ENCODE assay signal across 9 cellular contexts in genomic region chr19:10010247-10010691, GRCh38. TPM values are rescaled to one million over a fixed set of nuclear protein-coding genes. Genes with fewer than 3 reads are reported as not detected.
A peak's percentile ranks its signal among the peaks of the same experiment; 100 is the strongest.
DNase-seq lines count a peak whose midpoint lies in the region; ATAC-seq lines count a peak whose summit lies in the region.
"Had no signal": no experiment of that assay in that cellular context is flagged by ENCODE, and none has a peak within 500 bp of the region (broad histone marks: within the 10 kb centered on the region; RNA-seq: fewer than 3 reads in every experiment).

Gene COL5A3 (minus strand): TSS chr19:10010504. CDS start chr19:10010385, 119 bp downstream.

- H3K27ac ChIP-seq in esophagus (ENCODE audit: low read depth in 2 of 2, low read length in 1 of 2) (peak within 1 kb of the TSS; percentile 58 to 78), aorta (ENCODE audit: low read depth in 1 of 2, low read length in 2 of 2) (no peak within 1 kb of the TSS)

- H3K9me3 ChIP-seq in esophagus (ENCODE audit: control insufficient read depth in 2 of 2, insufficient read depth in 1 of 2, low read depth in 1 of 2, low read length in 1 of 2) (no peaks in the 10 kb centered on the region), aorta (ENCODE audit: control insufficient read depth, low read length) (no peaks in the 10 kb centered on the region)

- ATAC-seq in Right ventricle myocardium inferior (peak; percentile 68), aorta (ENCODE audit: low FRiP score) (peak; percentile 21), HG03135 (IDR thresholded peaks at IDR 0.05; ENCODE audit: unreplicated experiment) (no peak)

- H3K36me3 ChIP-seq in esophagus (ENCODE audit: control insufficient read depth in 2 of 2, insufficient read depth in 2 of 2, low read length in 1 of 2) (no peaks in the 10 kb centered on the region), aorta (ENCODE audit: control insufficient read depth in 1 of 2, insufficient read depth in 2 of 2, low read length in 1 of 2) (no peaks in the 10 kb centered on the region)

- intact Hi-C loops in Right ventricle myocardium inferior (cut with DNase I), result no loop called here
- intact Hi-C loops in cardiac septum (cut with DNase I), result no loop called here
- intact Hi-C loops in aorta (cut with DNase I), result loop anchor here in 1 of 2 donors (5.0 kb wide), 1 partner anchor 73 kb away; the partner anchor contains the start of gene OLFM2

- DNase-seq in Right ventricle myocardium inferior (ENCODE audit: missing footprints), result peak; percentile 78
- DNase-seq in cardiac septum (ENCODE audit: low spot score), result no peak
- peak; percentile 81 for DNase-seq in myocyte (ENCODE audit: low read depth)
- DNase-seq in aorta, result peak; percentile 65 to 83
- DNase-seq in HK-2 (ENCODE audit: unreplicated experiment), result no peak
- DNase-seq in NCI-H1694 treated with DMSO at 0.1 percent for 48 hours (lab: John Stamatoyannopoulos, UW), result no peak
- DNase-seq: NCI-H2029 had no signal

- 0 to 1% methylated on average over 34 to 38 of the region's 38 CpGs for WGBS in esophagus, 2 donors
- 1% methylated on average over 24 to 38 of the region's 38 CpGs for WGBS in aorta, 2 donors

- H3K27me3 ChIP-seq in esophagus (ENCODE audit: control insufficient read depth in 1 of 2, insufficient read depth in 2 of 2, low read length in 2 of 2) (no peaks in the 10 kb centered on the region), aorta (ENCODE audit: control insufficient read depth in 1 of 2, insufficient read depth in 2 of 2, low read length in 1 of 2) (no peaks in the 10 kb centered on the region)

- H3K4me3 ChIP-seq in esophagus (ENCODE audit: low read depth in 1 of 2, low read length in 2 of 2) (peak within 1 kb of the TSS; percentile 34 to 40), aorta (ENCODE audit: low read length in 2 of 2) (peak within 1 kb of the TSS in 1 of 2 donors; percentile 9)

- H3K4me1 ChIP-seq in esophagus (ENCODE audit: control insufficient read depth in 2 of 2, insufficient read depth in 2 of 2, low read length in 1 of 2) (peaks cover 6 to 24% of the 10 kb centered on the region in 2 donors), aorta (ENCODE audit: control insufficient read depth in 1 of 2, insufficient read depth in 2 of 2, low read length in 2 of 2) (peaks cover 0 to 4% of the 10 kb centered on the region in 2 donors)

RNA-seq across cellular contexts. Expression of gene COL5A3, which starts in this region (rescaled TPM):
- total RNA-seq in Right ventricle myocardium inferior (10.4 TPM), cardiac septum (8.9 TPM), myocyte (75.3 and 93.4 TPM in 2 replicates), aorta (10 to 100 TPM in 1 of 2 donors, 1 to 10 TPM in 1; 8.2 to 13.3 TPM)
- polyA plus RNA-seq in esophagus (1 to 10 TPM; 5.6 to 6.8 TPM), aorta (10 to 100 TPM in 1 of 2 donors, 1 to 10 TPM in 1; 4.9 to 84.7 TPM)
- 6.4 TPM for polyA plus RNA-seq in myocyte (2012)

Comparison
In these comparisons a context has a peak if more than half of its experiments do, and no peak if none do; other contexts are left out.
1. DNase-seq: peak in Right ventricle myocardium inferior (single experiment), myocyte (single experiment) and aorta (2 of 2); none in cardiac septum (single experiment), HK-2 (single experiment) and NCI-H1694 treated with DMSO at 0.1 percent for 48 hours (single experiment).
2. H3K27ac ChIP-seq: peak in esophagus (2 of 2); none in aorta (0 of 2).